6 cellular contexts compared by ENCODE assay signal in the genomic region with DNA sequence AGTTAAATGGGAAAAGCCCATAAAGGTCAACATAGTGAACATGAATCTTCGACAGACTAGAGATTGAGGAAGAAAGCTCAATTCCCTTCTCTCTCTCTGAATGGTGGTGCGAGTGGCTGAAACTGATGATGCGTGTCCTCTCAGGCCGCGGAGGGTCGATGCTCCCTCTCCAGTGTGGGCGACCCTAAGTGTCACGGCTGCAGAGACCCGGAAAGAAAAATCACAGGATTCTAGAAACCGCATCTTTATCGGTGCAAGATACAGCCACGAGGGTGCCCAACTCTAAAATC. TPM values are rescaled to one million over a fixed set of nuclear protein-coding genes. Genes with fewer than 3 reads are reported as not detected.
DNase-seq lines count a peak whose midpoint lies in the region; ATAC-seq and TF ChIP-seq lines count a peak whose summit lies in the region.

No MANE protein-coding gene starts in this region.

- H3K4me3 ChIP-seq in epithelial cell of esophagus (ENCODE audit: low read length) (peak overlapping the region; percentile 99), skeletal muscle tissue (ENCODE audit: low read length in 3 of 3) (peak overlapping the region; percentile 83 to 97 (median 97))

- peaks cover 11 to 19% (median 11%) of the 10 kb centered on the region in 3 donors for H3K4me1 ChIP-seq in skeletal muscle tissue (ENCODE audit: control insufficient read depth in 3 of 3, insufficient read depth in 3 of 3, low read length in 3 of 3)

- H3K27ac ChIP-seq in skeletal muscle tissue (ENCODE audit: low read depth, low read length) = peak overlapping the region; percentile 99

- H3K27me3 ChIP-seq in skeletal muscle tissue (ENCODE audit: control insufficient read depth in 3 of 3, insufficient read depth in 3 of 3, low read length in 3 of 3) = no peaks in the 10 kb centered on the region

- DNase-seq in AG20443 (ENCODE audit: low spot score) = peak; percentile 13
- no peak for DNase-seq in epithelial cell of esophagus (ENCODE audit: low read depth)
- DNase-seq in NCI-H748 (lab: John Stamatoyannopoulos, UW; ENCODE audit: unreplicated experiment) = no peak

- ATAC-seq in HG03439 (IDR thresholded peaks at IDR 0.05; ENCODE audit: unreplicated experiment) (peak; percentile 4), GM21576 (IDR thresholded peaks at IDR 0.05; ENCODE audit: unreplicated experiment) (no peak)

- no peaks in the 10 kb centered on the region for H3K9me3 ChIP-seq in skeletal muscle tissue (ENCODE audit: control insufficient read depth in 3 of 3, low read length in 3 of 3)

- no peak for TF ChIP-seq CTCF in epithelial cell of esophagus (IDR thresholded peaks at IDR 0.05; ENCODE audit: insufficient read depth, low read depth, low read length, missing control alignments)

- H3K36me3 ChIP-seq in skeletal muscle tissue (ENCODE audit: control insufficient read depth in 3 of 3, insufficient read depth in 3 of 3, low read length in 3 of 3) = peaks cover 23 to 31% (median 27%) of the 10 kb centered on the region in 3 donors

- peak overlapping the region; percentile 97 to 100 (median 98) for H3K9ac ChIP-seq in skeletal muscle tissue (ENCODE audit: low read depth in 1 of 3, low read length in 3 of 3)

RNA-seq across cellular contexts. Expression of a gene that starts 0.5 kb away (rescaled TPM):
- total RNA-seq in skeletal muscle tissue = 66.8 TPM

RNA-seq across cellular contexts. Expression of a gene that starts 10.7 kb away (rescaled TPM):
- 60.0 TPM for total RNA-seq in skeletal muscle tissue

RNA-seq across cellular contexts. Expression of a gene that starts 35.4 kb away (rescaled TPM):
- total RNA-seq in skeletal muscle tissue = under 0.01 TPM

RNA-seq across cellular contexts. Expression of a gene that starts 38.4 kb away (rescaled TPM):
- total RNA-seq in skeletal muscle tissue = 53.2 TPM

RNA-seq across cellular contexts. Expression of a gene that starts 46.9 kb away (rescaled TPM):
- 11.0 TPM for total RNA-seq in skeletal muscle tissue
